Comparison of ENCODE assay signal across 26 cellular contexts in genomic region chr2:167981945-167982344, GRCh38.
"Had no signal": no experiment of that assay in that cellular context is flagged by ENCODE, and none has a peak within 500 bp of the region (broad histone marks: within the 10 kb centered on the region; RNA-seq: fewer than 3 reads in every experiment).

No MANE protein-coding gene starts in this region.

- H2AFZ ChIP-seq: hepatocyte had no signal

- ATAC-seq: effector memory CD8-positive, alpha-beta T cell; esophagus mucosa; foreskin keratinocyte; gastrocnemius medialis; gastroesophageal sphincter; heart left ventricle; heart right ventricle had no signal

- H3K4me3 ChIP-seq: colonic mucosa, coronary artery, dorsolateral prefrontal cortex, esophagus muscularis mucosa, esophagus squamous epithelium, gastrocnemius medialis, gastroesophageal sphincter, heart left ventricle, heart right ventricle, hepatocyte had no signal

- H3K9me3 ChIP-seq: colonic mucosa, esophagus muscularis mucosa, esophagus squamous epithelium, gastrocnemius medialis, gastroesophageal sphincter, heart left ventricle, heart right ventricle had no signal

- H3K27me3 ChIP-seq: colonic mucosa, dorsolateral prefrontal cortex, esophagus muscularis mucosa, esophagus squamous epithelium, foreskin keratinocyte, gastrocnemius medialis, gastroesophageal sphincter, heart left ventricle, heart right ventricle, hepatocyte had no signal

- H3K4me1 ChIP-seq: colonic mucosa, esophagus squamous epithelium, foreskin keratinocyte, gastrocnemius medialis, gastroesophageal sphincter, heart left ventricle, heart right ventricle had no signal

- H3K36me3 ChIP-seq: colonic mucosa, gastrocnemius medialis had no signal

- H3K9me3 Mint-ChIP-seq: dendritic cell treated with granulocyte-macrophage colony-stimulating factor and Interleukin-4, amounts not matched to agents 40 ng/mL and 50 ng/mL, for 4 days; effector memory CD8-positive, alpha-beta T cell had no signal

- H3K79me2 ChIP-seq: hepatocyte had no signal

- DNase-seq: colonic mucosa; cortex of kidney; dermis blood vessel endothelial cell; dorsolateral prefrontal cortex; effector CD4-positive, alpha-beta T cell; effector CD8-positive, alpha-beta T cell; effector memory CD4-positive, alpha-beta T cell; effector memory CD8-positive, alpha-beta T cell; endodermal cell; erythroblast; esophagus squamous epithelium; foreskin fibroblast; foreskin keratinocyte; foreskin melanocyte; gastrocnemius medialis; glutamatergic neuron; head of caudate nucleus; heart left ventricle; heart right ventricle had no signal

- H3K27me3 Mint-ChIP-seq: dendritic cell treated with granulocyte-macrophage colony-stimulating factor and Interleukin-4, amounts not matched to agents 40 ng/mL and 50 ng/mL, for 4 days; effector memory CD8-positive, alpha-beta T cell had no signal

- H3K27ac ChIP-seq: colonic mucosa, coronary artery, dorsolateral prefrontal cortex, epithelial cell of prostate, esophagus muscularis mucosa, esophagus squamous epithelium, foreskin keratinocyte, gastrocnemius medialis, gastroesophageal sphincter, heart left ventricle, heart right ventricle, hepatocyte had no signal

- H3K4me3 Mint-ChIP-seq: dendritic cell treated with granulocyte-macrophage colony-stimulating factor and Interleukin-4, amounts not matched to agents 40 ng/mL and 50 ng/mL, for 4 days; effector memory CD8-positive, alpha-beta T cell; endodermal cell had no signal

- H3K27ac Mint-ChIP-seq: dendritic cell treated with granulocyte-macrophage colony-stimulating factor and Interleukin-4, amounts not matched to agents 40 ng/mL and 50 ng/mL, for 4 days; effector memory CD8-positive, alpha-beta T cell; endodermal cell had no signal

- H3K4me2 ChIP-seq: hepatocyte had no signal
